ENCODE assay signal across 18 cellular contexts in the genomic region with DNA sequence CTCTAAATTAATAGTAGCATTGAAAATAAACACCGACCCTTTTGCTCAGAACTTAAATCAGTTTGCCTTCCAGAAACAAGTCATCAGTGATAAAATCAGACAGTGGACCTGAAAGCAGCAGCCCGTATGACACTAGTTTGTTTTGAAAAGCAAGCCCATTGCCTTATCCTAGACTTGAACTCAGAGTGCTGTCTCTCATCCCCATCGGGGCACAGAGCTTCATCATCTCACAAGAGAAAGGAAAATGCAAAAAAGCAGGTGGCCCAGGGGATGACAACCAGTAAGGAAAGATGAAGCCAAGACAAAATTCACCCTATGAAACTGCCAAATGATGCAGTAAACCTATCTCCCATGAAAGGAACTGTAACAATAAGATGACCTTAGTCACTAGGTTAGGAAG.
DNase-seq lines count a peak whose midpoint lies in the region; ATAC-seq and TF ChIP-seq lines count a peak whose summit lies in the region.
"Had no signal": no experiment of that assay in that cellular context is flagged by ENCODE, and none has a peak within 500 bp of the region (broad histone marks: within the 10 kb centered on the region; RNA-seq: fewer than 3 reads in every experiment).

No MANE protein-coding gene starts in this region.

- H3K4me3 ChIP-seq in endocrine pancreas (ENCODE audit: control insufficient read depth, insufficient read depth, low read length) = peak overlapping the region; percentile 75

- peak overlapping the region; percentile 65 for H3K4me3 Mint-ChIP-seq in Calu3 (ENCODE audit: low read depth, unreplicated experiment)
- H3K4me3 Mint-ChIP-seq: activated naive CD4-positive, alpha-beta T cell treated with anti-CD3 and anti-CD28 coated beads, Interleukin-2, amount 50 U/mL, for 24 hours; CD8-positive, alpha-beta memory T cell; nephron progenitor cell had no signal

- H3K27me3 Mint-ChIP-seq in Calu3 (ENCODE audit: unreplicated experiment) = no peaks in the 10 kb centered on the region

- H3K9me3 Mint-ChIP-seq in Calu3 (ENCODE audit: low read depth, unreplicated experiment) = no peaks in the 10 kb centered on the region
- H3K9me3 Mint-ChIP-seq: activated naive CD4-positive, alpha-beta T cell treated with anti-CD3 and anti-CD28 coated beads, Interleukin-2, amount 50 U/mL, for 24 hours; CD8-positive, alpha-beta memory T cell; memory B cell; nephron progenitor cell had no signal

- CTCF ChIA-PET in Calu3 (lab: Charles Lee) = interaction anchor here (2.1 kb wide), 1 partner anchor 129 kb away, joined by 11 read pairs; no protein-coding TSS in a partner anchor

- intact Hi-C loops in Calu3 (cut with micrococcal nuclease; ENCODE audit: unreplicated experiment) = no loop called here

- peaks cover 34% of the 10 kb centered on the region for H3K4me1 ChIP-seq in endocrine pancreas (ENCODE audit: control insufficient read depth, insufficient read depth, low read length)

- no peaks in the 10 kb centered on the region for H3K27me3 ChIP-seq in endocrine pancreas (ENCODE audit: control insufficient read depth, insufficient read depth, low read length)

- no peaks in the 10 kb centered on the region for H3K9me3 ChIP-seq in endocrine pancreas (ENCODE audit: control insufficient read depth, low read length)

- no peak for TF ChIP-seq CTCF in Calu3 (IDR thresholded peaks at IDR 0.05; ENCODE audit: unreplicated experiment)

- peaks cover 15% of the 10 kb centered on the region for H3K36me3 Mint-ChIP-seq in Calu3 (ENCODE audit: insufficient read depth, unreplicated experiment)
- H3K36me3 Mint-ChIP-seq: activated naive CD4-positive, alpha-beta T cell treated with anti-CD3 and anti-CD28 coated beads, Interleukin-2, amount 50 U/mL, for 24 hours; CD8-positive, alpha-beta memory T cell; memory B cell had no signal

- peak; percentile 21 for ATAC-seq in HG02798 (IDR thresholded peaks at IDR 0.05; ENCODE audit: poor library complexity, unreplicated experiment)
- ATAC-seq in HG03460 (IDR thresholded peaks at IDR 0.05; ENCODE audit: unreplicated experiment) = no peak
- no peak for ATAC-seq in GM18907 (IDR thresholded peaks at IDR 0.05; ENCODE audit: unreplicated experiment)

- DNase-seq in Calu3 = peak; percentile 3
- peak; percentile 17 for DNase-seq in NCI-H446 treated with DMSO at 0.1 percent for 48 hours (lab: John Stamatoyannopoulos, UW)
- no peak for DNase-seq in MV-4-11 (lab: John Stamatoyannopoulos, UW)
- DNase-seq in NCI-H1436 (lab: John Stamatoyannopoulos, UW) = no peak
- DNase-seq: CD8-positive, alpha-beta memory T cell; GDM1; hippocampal formation; NCI-H2081 treated with DMSO at 0.1 percent for 48 hours; nephron progenitor cell; NK-92 treated with Interleukin-12 subunit alpha and Interleukin-12 subunit beta, amount 100 ng/mL, for 24 hours; stimulated activated CD4-positive, alpha-beta T cell treated with anti-CD3 and anti-CD28 coated beads, Interleukin-4, amount 100 ng/mL, for 4 hours; substantia nigra had no signal

- H3K36me3 ChIP-seq in endocrine pancreas (ENCODE audit: control insufficient read depth, insufficient read depth, low read length) = no peaks in the 10 kb centered on the region

- H3K27ac Mint-ChIP-seq in Calu3 (ENCODE audit: unreplicated experiment) = peak overlapping the region; percentile 85
- H3K27ac Mint-ChIP-seq: activated naive CD4-positive, alpha-beta T cell treated with anti-CD3 and anti-CD28 coated beads, Interleukin-2, amount 50 U/mL, for 24 hours; memory B cell; nephron progenitor cell had no signal

- no peak overlapping the region for H3K9ac ChIP-seq in endocrine pancreas (ENCODE audit: control insufficient read depth, insufficient read depth, low read length)

- peaks cover 63% of the 10 kb centered on the region for H3K4me1 Mint-ChIP-seq in Calu3 (ENCODE audit: low read depth, unreplicated experiment)

- TSS peak; percentile 29 for BruUV-seq in Calu3 (replicated peaks; lab: Mats Ljungman, UMichigan)

Comparison
In these comparisons a context has a peak if more than half of its experiments do, and no peak if none do; other contexts are left out.
1. DNase-seq: peak in Calu3 (single experiment) and NCI-H446 treated with DMSO at 0.1 percent for 48 hours (single experiment); none in MV-4-11 (single experiment) and NCI-H1436 (single experiment).